In the genomic region with DNA sequence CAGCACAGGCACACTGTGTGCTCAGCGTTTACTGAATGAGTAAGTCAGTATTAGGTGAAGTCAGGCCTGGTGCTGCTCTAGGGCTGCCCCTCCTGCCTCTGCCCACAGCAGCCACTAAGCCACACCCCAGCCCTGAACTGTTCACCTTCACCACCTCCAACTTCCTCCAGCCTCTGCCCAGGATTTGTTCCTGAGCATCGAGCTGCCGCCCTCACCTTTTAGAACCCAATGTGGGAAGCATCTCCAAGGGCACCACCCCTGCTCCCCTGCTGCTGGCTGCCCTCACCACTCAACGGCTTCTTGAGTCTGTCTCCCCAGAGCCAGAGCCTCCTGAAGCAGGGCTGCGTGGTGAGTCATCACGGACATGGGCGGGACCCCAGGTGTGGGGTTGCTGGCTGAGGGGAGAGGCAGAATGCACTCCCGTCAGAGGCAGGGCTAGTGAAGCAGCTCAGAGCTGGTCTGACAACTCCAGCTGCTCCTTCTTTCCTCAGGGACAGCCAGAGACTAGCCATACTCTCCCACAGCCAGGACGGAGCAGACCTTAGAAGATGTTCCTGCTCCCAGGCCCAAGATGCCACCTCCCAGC, we compare ENCODE assay signal across 1 cellular context.
TF ChIP-seq lines count a peak whose summit lies in the region.

No MANE protein-coding gene starts in this region.

TF ChIP-seq in HEK293, 187 proteins besides CTCF, POLR2A, EP300 and RAD21 (continued from another document and continues in another):
- TF ChIP-seq BCL6B (tag by site-specific recombination; IDR thresholded peaks at IDR 0.05) (no peak), ZBTB10 (tag by site-specific recombination; IDR thresholded peaks at IDR 0.05) (0 out of 2 replicates have a peak, but pooled peaks have one; percentile 27), ZNF514 (tag by site-specific recombination; IDR thresholded peaks at IDR 0.05) (no peak), ZNF521 (tag by site-specific recombination; IDR thresholded peaks at IDR 0.05) (no peak), ZNF580 (tag by site-specific recombination; IDR thresholded peaks at IDR 0.05) (no peak), ZNF174 (tag by site-specific recombination; IDR thresholded peaks at IDR 0.05) (no peak), ZBTB49 (tag by site-specific recombination; IDR thresholded peaks at IDR 0.05; ENCODE audit: low read depth) (no peak), ZNF146 (tag by site-specific recombination; IDR thresholded peaks at IDR 0.05) (no peak), ZNF48 (tag by site-specific recombination; IDR thresholded peaks at IDR 0.05) (no peak), ZBTB8A (tag by site-specific recombination; IDR thresholded peaks at IDR 0.05) (no peak), SCRT2 (tag by site-specific recombination; IDR thresholded peaks at IDR 0.05) (no peak), ZXDB (tag by site-specific recombination; IDR thresholded peaks at IDR 0.05) (no peak; the same call in 1 of the 2 replicates), YY2 (tag by site-specific recombination; IDR thresholded peaks at IDR 0.05) (no peak), ZSCAN23 (tag by site-specific recombination; IDR thresholded peaks at IDR 0.05) (no peak), ZNF16 (tag by site-specific recombination; IDR thresholded peaks at IDR 0.05; ENCODE audit: low read depth) (no peak), ZNF324 (tag by site-specific recombination; IDR thresholded peaks at IDR 0.05) (no peak; the same call in 1 of the 2 replicates), ZNF112 (tag by site-specific recombination; IDR thresholded peaks at IDR 0.05) (no peak), ZFHX2 (tag by site-specific recombination; conservative IDR thresholded peaks at IDR 0.05) (peak; percentile 92), TCF7L2 (IDR thresholded peaks at IDR 0.05; ENCODE audit: borderline replicate concordance, low read depth, low read length) (no peak), EGR2 (tag by site-specific recombination; IDR thresholded peaks at IDR 0.05; ENCODE audit: low read depth) (peak; percentile 94), ZNF19 (tag by site-specific recombination; IDR thresholded peaks at IDR 0.05; ENCODE audit: low read depth) (no peak), ZNF837 (tag by site-specific recombination; IDR thresholded peaks at IDR 0.05) (no peak), ZNF664 (tag by site-specific recombination; IDR thresholded peaks at IDR 0.05) (no peak), PBX3 (CRISPR knock-in tag; IDR thresholded peaks at IDR 0.05) (no peak), ZNF76 (tag by site-specific recombination; IDR thresholded peaks at IDR 0.05; ENCODE audit: borderline replicate concordance, low read depth) (no peak), OSR2 (tag by site-specific recombination; IDR thresholded peaks at IDR 0.05) (no peak), ZNF202 (tag by site-specific recombination; IDR thresholded peaks at IDR 0.05; ENCODE audit: borderline replicate concordance) (no peak), WT1 (tag by site-specific recombination; IDR thresholded peaks at IDR 0.05) (no peak), ZNF623 (tag by site-specific recombination; IDR thresholded peaks at IDR 0.05) (no peak), ZBTB20 (tag by site-specific recombination; IDR thresholded peaks at IDR 0.05) (peak; percentile 53; the same call in 1 of the 2 replicates), ZSCAN30 (tag by site-specific recombination; IDR thresholded peaks at IDR 0.05) (no peak), ZNF366 (tag by site-specific recombination; conservative IDR thresholded peaks at IDR 0.05) (no peak; the same call in 1 of the 2 replicates), SP7 (tag by site-specific recombination; IDR thresholded peaks at IDR 0.05) (peak; percentile 75), ZNF777 (tag by site-specific recombination; IDR thresholded peaks at IDR 0.05; ENCODE audit: borderline replicate concordance) (no peak), ZNF391 (tag by site-specific recombination; IDR thresholded peaks at IDR 0.05; ENCODE audit: borderline replicate concordance, low read depth) (0 out of 2 replicates have a peak, but pooled peaks have one; percentile 18), ZSCAN18 (tag by site-specific recombination; IDR thresholded peaks at IDR 0.05) (no peak), KLF9 (tag by site-specific recombination; IDR thresholded peaks at IDR 0.05; ENCODE audit: low read depth) (peak; percentile 70)
- TF ChIP-seq, protein P1, sequence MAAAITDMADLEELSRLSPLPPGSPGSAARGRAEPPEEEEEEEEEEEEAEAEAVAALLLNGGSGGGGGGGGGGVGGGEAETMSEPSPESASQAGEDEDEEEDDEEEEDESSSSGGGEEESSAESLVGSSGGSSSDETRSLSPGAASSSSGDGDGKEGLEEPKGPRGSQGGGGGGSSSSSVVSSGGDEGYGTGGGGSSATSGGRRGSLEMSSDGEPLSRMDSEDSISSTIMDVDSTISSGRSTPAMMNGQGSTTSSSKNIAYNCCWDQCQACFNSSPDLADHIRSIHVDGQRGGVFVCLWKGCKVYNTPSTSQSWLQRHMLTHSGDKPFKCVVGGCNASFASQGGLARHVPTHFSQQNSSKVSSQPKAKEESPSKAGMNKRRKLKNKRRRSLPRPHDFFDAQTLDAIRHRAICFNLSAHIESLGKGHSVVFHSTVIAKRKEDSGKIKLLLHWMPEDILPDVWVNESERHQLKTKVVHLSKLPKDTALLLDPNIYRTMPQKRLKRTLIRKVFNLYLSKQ (tag by site-specific recombination; IDR thresholded peaks at IDR 0.05; ENCODE audit: borderline replicate concordance) = no peak
- TF ChIP-seq, protein P2, sequence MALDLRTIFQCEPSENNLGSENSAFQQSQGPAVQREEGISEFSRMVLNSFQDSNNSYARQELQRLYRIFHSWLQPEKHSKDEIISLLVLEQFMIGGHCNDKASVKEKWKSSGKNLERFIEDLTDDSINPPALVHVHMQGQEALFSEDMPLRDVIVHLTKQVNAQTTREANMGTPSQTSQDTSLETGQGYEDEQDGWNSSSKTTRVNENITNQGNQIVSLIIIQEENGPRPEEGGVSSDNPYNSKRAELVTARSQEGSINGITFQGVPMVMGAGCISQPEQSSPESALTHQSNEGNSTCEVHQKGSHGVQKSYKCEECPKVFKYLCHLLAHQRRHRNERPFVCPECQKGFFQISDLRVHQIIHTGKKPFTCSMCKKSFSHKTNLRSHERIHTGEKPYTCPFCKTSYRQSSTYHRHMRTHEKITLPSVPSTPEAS (tag by site-specific recombination; IDR thresholded peaks at IDR 0.05) = no peak
- TF ChIP-seq, protein P3, sequence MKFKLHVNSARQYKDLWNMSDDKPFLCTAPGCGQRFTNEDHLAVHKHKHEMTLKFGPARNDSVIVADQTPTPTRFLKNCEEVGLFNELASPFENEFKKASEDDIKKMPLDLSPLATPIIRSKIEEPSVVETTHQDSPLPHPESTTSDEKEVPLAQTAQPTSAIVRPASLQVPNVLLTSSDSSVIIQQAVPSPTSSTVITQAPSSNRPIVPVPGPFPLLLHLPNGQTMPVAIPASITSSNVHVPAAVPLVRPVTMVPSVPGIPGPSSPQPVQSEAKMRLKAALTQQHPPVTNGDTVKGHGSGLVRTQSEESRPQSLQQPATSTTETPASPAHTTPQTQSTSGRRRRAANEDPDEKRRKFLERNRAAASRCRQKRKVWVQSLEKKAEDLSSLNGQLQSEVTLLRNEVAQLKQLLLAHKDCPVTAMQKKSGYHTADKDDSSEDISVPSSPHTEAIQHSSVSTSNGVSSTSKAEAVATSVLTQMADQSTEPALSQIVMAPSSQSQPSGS (tag by site-specific recombination; IDR thresholded peaks at IDR 0.05; ENCODE audit: low read depth) = no peak
- TF ChIP-seq, protein P4, sequence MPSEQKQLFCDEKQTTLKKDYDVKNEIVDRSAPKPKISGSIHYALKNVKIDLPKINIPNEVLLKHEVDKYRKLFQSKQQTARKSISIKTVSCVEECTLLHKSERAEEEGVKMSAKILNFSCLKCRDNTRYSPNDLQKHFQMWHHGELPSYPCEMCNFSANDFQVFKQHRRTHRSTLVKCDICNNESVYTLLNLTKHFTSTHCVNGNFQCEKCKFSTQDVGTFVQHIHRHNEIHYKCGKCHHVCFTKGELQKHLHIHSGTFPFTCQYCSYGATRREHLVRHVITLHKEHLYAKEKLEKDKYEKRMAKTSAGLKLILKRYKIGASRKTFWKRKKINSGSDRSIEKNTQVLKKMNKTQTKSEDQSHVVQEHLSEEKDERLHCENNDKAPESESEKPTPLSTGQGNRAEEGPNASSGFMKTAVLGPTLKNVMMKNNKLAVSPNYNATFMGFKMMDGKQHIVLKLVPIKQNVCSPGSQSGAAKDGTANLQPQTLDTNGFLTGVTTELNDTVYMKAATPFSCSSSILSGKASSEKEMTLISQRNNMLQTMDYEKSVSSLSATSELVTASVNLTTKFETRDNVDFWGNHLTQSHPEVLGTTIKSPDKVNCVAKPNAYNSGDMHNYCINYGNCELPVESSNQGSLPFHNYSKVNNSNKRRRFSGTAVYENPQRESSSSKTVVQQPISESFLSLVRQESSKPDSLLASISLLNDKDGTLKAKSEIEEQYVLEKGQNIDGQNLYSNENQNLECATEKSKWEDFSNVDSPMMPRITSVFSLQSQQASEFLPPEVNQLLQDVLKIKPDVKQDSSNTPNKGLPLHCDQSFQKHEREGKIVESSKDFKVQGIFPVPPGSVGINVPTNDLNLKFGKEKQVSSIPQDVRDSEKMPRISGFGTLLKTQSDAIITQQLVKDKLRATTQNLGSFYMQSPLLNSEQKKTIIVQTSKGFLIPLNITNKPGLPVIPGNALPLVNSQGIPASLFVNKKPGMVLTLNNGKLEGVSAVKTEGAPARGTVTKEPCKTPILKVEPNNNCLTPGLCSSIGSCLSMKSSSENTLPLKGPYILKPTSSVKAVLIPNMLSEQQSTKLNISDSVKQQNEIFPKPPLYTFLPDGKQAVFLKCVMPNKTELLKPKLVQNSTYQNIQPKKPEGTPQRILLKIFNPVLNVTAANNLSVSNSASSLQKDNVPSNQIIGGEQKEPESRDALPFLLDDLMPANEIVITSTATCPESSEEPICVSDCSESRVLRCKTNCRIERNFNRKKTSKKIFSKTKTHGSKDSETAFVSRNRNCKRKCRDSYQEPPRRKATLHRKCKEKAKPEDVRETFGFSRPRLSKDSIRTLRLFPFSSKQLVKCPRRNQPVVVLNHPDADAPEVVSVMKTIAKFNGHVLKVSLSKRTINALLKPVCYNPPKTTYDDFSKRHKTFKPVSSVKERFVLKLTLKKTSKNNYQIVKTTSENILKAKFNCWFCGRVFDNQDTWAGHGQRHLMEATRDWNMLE (tag by site-specific recombination; conservative IDR thresholded peaks at IDR 0.05; ENCODE audit: low read depth) = no peak
